In genomic region chr2:71561441-71562267, GRCh38 we compare ENCODE assay signal across 17 cellular contexts.
DNase-seq lines count a peak whose midpoint lies in the region; ATAC-seq and TF ChIP-seq lines count a peak whose summit lies in the region.
"Had no signal": no experiment of that assay in that cellular context is flagged by ENCODE, and none has a peak within 500 bp of the region (broad histone marks: within the 10 kb centered on the region; RNA-seq: fewer than 3 reads in every experiment).

No MANE protein-coding gene starts in this region.

- intact Hi-C loops in IMR-90 (cut with micrococcal nuclease) = no loop called here

- no peaks in the 10 kb centered on the region for H3K9me1 ChIP-seq in IMR-90 (ENCODE audit: insufficient read depth, low read length)

- no peak overlapping the region for H4K8ac ChIP-seq in IMR-90 (ENCODE audit: low read depth in 2 of 2, low read length in 2 of 2)

- H3K36me3 Mint-ChIP-seq in endodermal cell (ENCODE audit: low read depth) = no peaks in the 10 kb centered on the region
- H3K36me3 Mint-ChIP-seq in nephron (ENCODE audit: low read depth) = no peaks in the 10 kb centered on the region

- ATAC-seq in IMR-90 (ENCODE audit: low read depth) (no peak), HG02840 (IDR thresholded peaks at IDR 0.05; ENCODE audit: low FRiP score, unreplicated experiment) (no peak)
- ATAC-seq: Panc1 had no signal

- H3K4me3 Mint-ChIP-seq in endodermal cell (no peak overlapping the region), nephron (no peak overlapping the region)
- H3K4me3 Mint-ChIP-seq: B cell had no signal

- no peak overlapping the region for H3K14ac ChIP-seq in IMR-90 (replicated peaks; ENCODE audit: low read depth, low read length)

- H4K91ac ChIP-seq in IMR-90 (ENCODE audit: insufficient read depth, low read depth, low read length) = no peak overlapping the region

- H3K36me3 ChIP-seq in IMR-90 (ENCODE audit: control insufficient read depth, insufficient read depth, low read length) = no peaks in the 10 kb centered on the region
- no peaks in the 10 kb centered on the region for H3K36me3 ChIP-seq in endodermal cell (ENCODE audit: control insufficient read depth, insufficient read depth, low read length)

- POLR2A ChIA-PET in IMR-90 (lab: Charles Lee; ENCODE audit: unreplicated experiment) = no interaction called here

- no peak overlapping the region for H3K9ac ChIP-seq in IMR-90 (ENCODE audit: low read depth, low read length)
- no peak overlapping the region for H3K9ac ChIP-seq in endodermal cell (ENCODE audit: extremely low read depth, low read length, poor library complexity, severe bottlenecking)

- no peak overlapping the region for H3K23ac ChIP-seq in IMR-90 (ENCODE audit: low read depth, low read length)

- in situ Hi-C loops in G401 (cut with HindIII; ENCODE audit: low sequenced_read_pairs) = no loop called here
- in situ Hi-C loops in IMR-90 (cut with MboI; ENCODE audit: low sequenced_read_pairs) = no loop called here

- no peak overlapping the region for H3K4ac ChIP-seq in IMR-90 (ENCODE audit: low read depth, low read length)

- no peaks in the 10 kb centered on the region for H4K20me1 ChIP-seq in IMR-90 (ENCODE audit: insufficient read depth, low read length)

- 54% methylated on average over 2 of the region's 15 CpGs; no CpG with 5 or more reads in 1 of the 2 experiments for WGBS in IMR-90 (ENCODE audit: extremely low coverage in 2 of 2, insufficient read length in 1 of 2), 2 experiments
- WGBS in endodermal cell (ENCODE audit: insufficient coverage in 1 of 2, insufficient read length in 1 of 2), 2 experiments = 85 to 92% methylated on average over 10 to 15 of the region's 15 CpGs

- H2BK5ac ChIP-seq in IMR-90 (ENCODE audit: low read depth, low read length, poor library complexity, severe bottlenecking) = no peak overlapping the region

- no peak overlapping the region for H3K4me2 ChIP-seq in IMR-90 (ENCODE audit: low read depth, low read length)

- H3K4me1 Mint-ChIP-seq in endodermal cell (peaks cover 3% of the 10 kb centered on the region), nephron (peaks cover 12% of the 10 kb centered on the region)
- H3K4me1 Mint-ChIP-seq: B cell had no signal

- H3K4me1 ChIP-seq in IMR-90 (ENCODE audit: control insufficient read depth, insufficient read depth, low read length) = no peaks in the 10 kb centered on the region
- H3K4me1 ChIP-seq in endodermal cell (ENCODE audit: control insufficient read depth, insufficient read depth, low read length) = no peaks in the 10 kb centered on the region

- H2BK120ac ChIP-seq in IMR-90 (ENCODE audit: low read depth, low read length) = no peak overlapping the region

- no peaks in the 10 kb centered on the region for H3K79me1 ChIP-seq in IMR-90 (ENCODE audit: low read depth in 1 of 2, low read length in 2 of 2)

- H3K4me3 ChIP-seq in IMR-90 (ENCODE audit: insufficient read depth, low read depth, low read length) (no peak overlapping the region), endodermal cell (ENCODE audit: low read length) (no peak overlapping the region)

- H3K27ac ChIP-seq in IMR-90 (ENCODE audit: insufficient read depth, low read length) (no peak overlapping the region), endodermal cell (ENCODE audit: low read depth, low read length) (no peak overlapping the region)

- TF ChIP-seq CTCF in IMR-90 (conservative IDR thresholded peaks at IDR 0.05; ENCODE audit: low read depth, low read length) (no peak), endodermal cell (conservative IDR thresholded peaks at IDR 0.05) (no peak), nephron (IDR thresholded peaks at IDR 0.05; ENCODE audit: unreplicated experiment in 3 of 3) (no peak)

- no peak overlapping the region for H4K5ac ChIP-seq in IMR-90 (ENCODE audit: low read depth, low read length)

- H3K9me3 Mint-ChIP-seq in endodermal cell = no peaks in the 10 kb centered on the region
- H3K9me3 Mint-ChIP-seq in nephron = no peaks in the 10 kb centered on the region

- H3K27me3 Mint-ChIP-seq in endodermal cell (ENCODE audit: insufficient read depth) (no peaks in the 10 kb centered on the region), nephron (ENCODE audit: low read depth) (peaks cover 49% of the 10 kb centered on the region)
- H3K27me3 Mint-ChIP-seq: B cell had no signal

- no peaks in the 10 kb centered on the region for H3K9me3 ChIP-seq in IMR-90 (ENCODE audit: control insufficient read depth, insufficient read depth, low read length)
- no peaks in the 10 kb centered on the region for H3K9me3 ChIP-seq in endodermal cell (ENCODE audit: control insufficient read depth, low read length)

- peak overlapping the region; percentile 17 for H3K27ac Mint-ChIP-seq in endodermal cell
- H3K27ac Mint-ChIP-seq in nephron = peak overlapping the region in 2 of 3 experiments; percentile 78 to 86
- H3K27ac Mint-ChIP-seq: B cell had no signal

- DNase-seq in G401 (ENCODE audit: low spot score) = peak; percentile 64
- DNase-seq in IMR-90 = no peak
- DNase-seq in endodermal cell = no peak
- DNase-seq in LoVo (ENCODE audit: low spot score) = no peak
- DNase-seq in SIG-M5 (lab: John Stamatoyannopoulos, UW) = no peak
- no peak for DNase-seq in CD1c-positive myeloid dendritic cell (ENCODE audit: extremely low spot score)
- DNase-seq: DMS 273 treated with DMSO at 0.1 percent for 48 hours, GOT3, Kasumi-1, NCI-H1417 treated with DMSO at 0.1 percent for 48 hours, NCI-H446, NCI-H774, SHP77 treated with DMSO at 0.1 percent for 48 hours had no signal

- no peak for TF ChIP-seq POLR2A in IMR-90 (IDR thresholded peaks at IDR 0.05; ENCODE audit: low read depth, low read length)

- H3K18ac ChIP-seq in IMR-90 (ENCODE audit: low read depth, low read length) = no peak overlapping the region

- TF ChIP-seq RAD21 in IMR-90 (IDR thresholded peaks at IDR 0.05; ENCODE audit: low read length) = no peak

- no TSS peak for BruUV-seq in IMR-90 (replicated peaks; lab: Mats Ljungman, UMichigan)

- H2BK15ac ChIP-seq in IMR-90 (ENCODE audit: low read depth, low read length) = no peak overlapping the region

- H2AK9ac ChIP-seq in IMR-90 (replicated peaks; ENCODE audit: low read depth, low read length, poor library complexity) = peak overlapping the region; percentile 3

- no peak overlapping the region for H2AK5ac ChIP-seq in IMR-90 (ENCODE audit: low read depth, low read length)

- H3K27me3 ChIP-seq in IMR-90 (ENCODE audit: control insufficient read depth, insufficient read depth, low read length) (peaks cover 47% of the 10 kb centered on the region), endodermal cell (ENCODE audit: control insufficient read depth, insufficient read depth, low read length, poor library complexity, severe bottlenecking) (no peaks in the 10 kb centered on the region)

- no peak overlapping the region for H2AFZ ChIP-seq in IMR-90 (replicated peaks; ENCODE audit: low read length, poor library complexity)

- CTCF ChIA-PET in IMR-90 (lab: Yijun Ruan, JAX) = no interaction called here

- H2BK20ac ChIP-seq in IMR-90 (ENCODE audit: low read depth, low read length) = no peak overlapping the region

- dilution Hi-C loops in IMR-90 (cut with HindIII; ENCODE audit: low sequenced_read_pairs, unreplicated experiment) = no loop called here

- H3K56ac ChIP-seq in IMR-90 (ENCODE audit: extremely low read depth, insufficient read depth, low read length) = no peak overlapping the region

TF ChIP-seq in IMR-90, 13 proteins besides CTCF, POLR2A, EP300 and RAD21:
- TF ChIP-seq USF2 (IDR thresholded peaks at IDR 0.05; ENCODE audit: low read depth, low read length) (no peak), CHD1 (IDR thresholded peaks at IDR 0.05; ENCODE audit: low read depth, low read length) (no peak)
TF ChIP-seq in IMR-90: peak in this region for 0.
